Comparison of ENCODE assay signal across 1 cellular context in genomic region chr10:79111427-79111826, GRCh38.
TF ChIP-seq lines count a peak whose summit lies in the region.

No MANE protein-coding gene starts in this region.

TF ChIP-seq in A549, 52 proteins besides CTCF, POLR2A, EP300 and RAD21 (continued from another document):
- TF ChIP-seq HOXA7 (CRISPR knock-in tag; IDR thresholded peaks at IDR 0.05) (peak; percentile 25; the same call in 1 of the 2 replicates), HOXB13 (CRISPR knock-in tag; IDR thresholded peaks at IDR 0.05; ENCODE audit: low read depth) (no peak), SREBF2 (IDR thresholded peaks at IDR 0.05) (no peak), MAX (IDR thresholded peaks at IDR 0.05) (peak; percentile 73)
